Comparison of ENCODE assay signal across 8 cellular contexts in genomic region chr7:50069613-50070012, GRCh38. TPM values are rescaled to one million over a fixed set of nuclear protein-coding genes. Genes with fewer than 3 reads are reported as not detected.
DNase-seq lines count a peak whose midpoint lies in the region; ATAC-seq and TF ChIP-seq lines count a peak whose summit lies in the region.

No MANE protein-coding gene starts in this region.

- no peaks in the 10 kb centered on the region for H3K36me3 ChIP-seq in skeletal muscle satellite cell (ENCODE audit: insufficient read depth, low read length)

- H3K27me3 ChIP-seq in skeletal muscle satellite cell (ENCODE audit: control insufficient read depth, insufficient read depth, low read length), result no peaks in the 10 kb centered on the region

- H3K9me3 ChIP-seq in skeletal muscle satellite cell (replicated peaks; ENCODE audit: low read length), result no peaks in the 10 kb centered on the region

- peak overlapping the region; percentile 56 for H3K4me3 ChIP-seq in skeletal muscle satellite cell (ENCODE audit: low read length)

- H3K27ac Mint-ChIP-seq in activated CD4-positive, alpha-beta T cell treated with anti-CD3 and anti-CD28 coated beads, Interleukin-2, amount 10 ng/mL, durations not matched to agents 24 days and 14 days, result peak overlapping the region; percentile 74

- intact Hi-C loops in activated CD4-positive, alpha-beta T cell treated with anti-CD3 and anti-CD28 coated beads, Interleukin-2, amount 10 ng/mL, durations not matched to agents 24 days and 14 days (cut with micrococcal nuclease), result no loop called here
- intact Hi-C loops in Right ventricle myocardium superior (cut with DNase I), result no loop called here

- peaks cover 18% of the 10 kb centered on the region for H3K4me1 Mint-ChIP-seq in activated CD4-positive, alpha-beta T cell treated with anti-CD3 and anti-CD28 coated beads, Interleukin-2, amount 10 ng/mL, durations not matched to agents 24 days and 14 days

- H3K9ac ChIP-seq in skeletal muscle satellite cell (ENCODE audit: low read depth, low read length), result no peak overlapping the region

- H3K4me3 Mint-ChIP-seq in activated CD4-positive, alpha-beta T cell treated with anti-CD3 and anti-CD28 coated beads, Interleukin-2, amount 10 ng/mL, durations not matched to agents 24 days and 14 days, result peak overlapping the region; percentile 84

- peaks cover 27% of the 10 kb centered on the region for H3K9me3 Mint-ChIP-seq in activated CD4-positive, alpha-beta T cell treated with anti-CD3 and anti-CD28 coated beads, Interleukin-2, amount 10 ng/mL, durations not matched to agents 24 days and 14 days

- H3K36me3 Mint-ChIP-seq in activated CD4-positive, alpha-beta T cell treated with anti-CD3 and anti-CD28 coated beads, Interleukin-2, amount 10 ng/mL, durations not matched to agents 24 days and 14 days (ENCODE audit: low read depth), result peaks cover 3% of the 10 kb centered on the region

- ATAC-seq in GM19395 (IDR thresholded peaks at IDR 0.05; ENCODE audit: unreplicated experiment) (peak; percentile 81), HG03432 (IDR thresholded peaks at IDR 0.05; ENCODE audit: unreplicated experiment) (peak; percentile 90), Right ventricle myocardium superior (ENCODE audit: poor library complexity) (peak; percentile 86)

- peak; percentile 80 for DNase-seq in activated CD4-positive, alpha-beta T cell treated with anti-CD3 and anti-CD28 coated beads, Interleukin-2, amount 10 ng/mL, durations not matched to agents 24 days and 14 days
- DNase-seq in Right ventricle myocardium superior, result peak; percentile 53
- no peak for DNase-seq in NCI-H146 (lab: John Stamatoyannopoulos, UW)
- no peak for DNase-seq in HK-2 (ENCODE audit: unreplicated experiment)

- no peaks in the 10 kb centered on the region for H3K4me1 ChIP-seq in skeletal muscle satellite cell (ENCODE audit: control insufficient read depth, insufficient read depth, low read length)

- peak overlapping the region; percentile 55 for H3K27ac ChIP-seq in C4-2B

- no peak for TF ChIP-seq CTCF in C4-2B (conservative IDR thresholded peaks at IDR 0.05)

- H3K27me3 Mint-ChIP-seq in activated CD4-positive, alpha-beta T cell treated with anti-CD3 and anti-CD28 coated beads, Interleukin-2, amount 10 ng/mL, durations not matched to agents 24 days and 14 days, result peaks cover 12% of the 10 kb centered on the region

- peak overlapping the region; percentile 69 for H3K4me2 ChIP-seq in skeletal muscle satellite cell (ENCODE audit: low read length)

RNA-seq across cellular contexts. Expression of gene ZPBP, which starts 23.4 kb away (rescaled TPM):
- total RNA-seq in activated CD4-positive, alpha-beta T cell treated with anti-CD3 and anti-CD28 coated beads, Interleukin-2, amount 10 ng/mL, durations not matched to agents 24 days and 14 days, result not detected in 2 replicates
- not detected for total RNA-seq in Right ventricle myocardium superior
- not detected in 2 replicates for total RNA-seq in skeletal muscle satellite cell (2012; rRNA removed)

Comparison
In these comparisons a context has a peak if more than half of its experiments do, and no peak if none do; other contexts are left out.
1. DNase-seq: peak in activated CD4-positive, alpha-beta T cell treated with anti-CD3 and anti-CD28 coated beads, Interleukin-2, amount 10 ng/mL, durations not matched to agents 24 days and 14 days (single experiment) and Right ventricle myocardium superior (single experiment); none in NCI-H146 (single experiment) and HK-2 (single experiment).
2. Peak in every context shown above with its lines, with median percentiles within 50 percentile points of each other: ATAC-seq.